In the genomic region with DNA sequence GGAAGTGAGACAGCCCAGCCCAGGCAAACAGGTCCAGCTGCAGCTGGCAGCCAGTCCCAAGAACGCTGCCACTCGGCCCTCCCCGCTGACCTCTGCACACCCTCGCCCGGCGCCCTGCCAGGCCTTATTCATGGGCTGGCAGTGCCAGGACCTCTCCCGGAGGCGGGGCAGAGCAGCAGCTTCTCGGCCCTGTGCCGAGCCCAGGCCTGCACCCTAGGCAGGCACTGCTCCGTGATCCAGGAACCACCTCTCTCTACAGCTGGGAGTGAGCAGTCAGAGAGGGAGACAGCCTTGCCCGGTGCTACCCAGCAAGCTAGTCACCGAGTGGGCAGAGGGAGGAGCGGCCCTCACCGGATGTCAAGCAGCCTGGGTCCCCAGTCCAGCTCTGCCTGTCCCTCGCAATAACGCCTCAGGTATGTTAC, we compare ENCODE assay signal across 9 cellular contexts.
DNase-seq lines count a peak whose midpoint lies in the region; ATAC-seq and TF ChIP-seq lines count a peak whose summit lies in the region.
"Had no signal": no experiment of that assay in that cellular context is flagged by ENCODE, and none has a peak within 500 bp of the region (broad histone marks: within the 10 kb centered on the region; RNA-seq: fewer than 3 reads in every experiment).

No MANE protein-coding gene starts in this region.

- H3K27me3 Mint-ChIP-seq in endodermal cell (ENCODE audit: insufficient read depth) = peaks cover 2% of the 10 kb centered on the region

- H3K4me1 Mint-ChIP-seq in endodermal cell = peaks cover 3% of the 10 kb centered on the region

- no peak overlapping the region for H3K27ac Mint-ChIP-seq in endodermal cell

- no peak overlapping the region for H3K9ac ChIP-seq in endodermal cell (ENCODE audit: extremely low read depth, low read length, poor library complexity, severe bottlenecking)

- no peak overlapping the region for H3K4me3 ChIP-seq in endodermal cell (ENCODE audit: low read length)

- peaks cover 3% of the 10 kb centered on the region for H3K4me1 ChIP-seq in endodermal cell (ENCODE audit: control insufficient read depth, insufficient read depth, low read length)

- ATAC-seq in HG02884 (IDR thresholded peaks at IDR 0.05; ENCODE audit: unreplicated experiment) = no peak

- no peaks in the 10 kb centered on the region for H3K27me3 ChIP-seq in endodermal cell (ENCODE audit: control insufficient read depth, insufficient read depth, low read length, poor library complexity, severe bottlenecking)

- H3K27ac ChIP-seq in endodermal cell (ENCODE audit: low read depth, low read length) = no peak overlapping the region

- H3K4me3 Mint-ChIP-seq in endodermal cell = no peak overlapping the region

- WGBS in endodermal cell (ENCODE audit: insufficient coverage in 1 of 2, insufficient read length in 1 of 2), 2 experiments = 93 to 94% methylated on average over 17 of the region's 17 CpGs

- H3K9me3 Mint-ChIP-seq in endodermal cell = no peaks in the 10 kb centered on the region

- H3K36me3 Mint-ChIP-seq in endodermal cell (ENCODE audit: low read depth) = no peaks in the 10 kb centered on the region

- no peaks in the 10 kb centered on the region for H3K36me3 ChIP-seq in endodermal cell (ENCODE audit: control insufficient read depth, insufficient read depth, low read length)

- H3K9me3 ChIP-seq in endodermal cell (ENCODE audit: control insufficient read depth, low read length) = no peaks in the 10 kb centered on the region

- TF ChIP-seq CTCF in endodermal cell (conservative IDR thresholded peaks at IDR 0.05) = no peak

- DNase-seq in NCI-H1417 (lab: John Stamatoyannopoulos, UW) = peak in 2 of 3 experiments; percentile 42 to 70
- DNase-seq in NCI-H1417 treated with DMSO at 0.1 percent for 48 hours (lab: John Stamatoyannopoulos, UW) = no peak
- peak; percentile 60 for DNase-seq in endodermal cell
- peak; percentile 92 for DNase-seq in midbrain (lab: John Stamatoyannopoulos, UW)
- no peak for DNase-seq in GM19238 (ENCODE audit: insufficient read length, low spot score)
- DNase-seq in ecto neural progenitor cell (ENCODE audit: low spot score) = no peak
- DNase-seq in T-helper 2 cell = no peak
- DNase-seq: activated CD4-positive, alpha-beta T cell treated with anti-CD3 and anti-CD28 coated beads for 48 hours had no signal

Comparison
In these comparisons a context has a peak if more than half of its experiments do, and no peak if none do; other contexts are left out.
1. DNase-seq: peak in NCI-H1417 (2 of 3), endodermal cell (single experiment) and midbrain (single experiment); none in NCI-H1417 treated with DMSO at 0.1 percent for 48 hours (single experiment), GM19238 (single experiment), ecto neural progenitor cell (single experiment) and T-helper 2 cell (0 of 5).